29 cellular contexts compared by ENCODE assay signal in genomic region chr13:42246541-42246940, GRCh38.
"Had no signal": no experiment of that assay in that cellular context is flagged by ENCODE, and none has a peak within 500 bp of the region (broad histone marks: within the 10 kb centered on the region; RNA-seq: fewer than 3 reads in every experiment).

No MANE protein-coding gene starts in this region.

- FAIRE-seq: astrocyte, endometrium, frontal cortex had no signal

- H3K27me3 ChIP-seq: brain microvascular endothelial cell, colonic mucosa, heart right ventricle had no signal

- ATAC-seq: activated CD4-positive, CD25-positive, alpha-beta regulatory T cell treated with anti-CD3 and anti-CD28 coated beads, Interleukin-2, amount 50 U/mL, for 24 hours; activated CD8-positive, alpha-beta T cell treated with anti-CD3 and anti-CD28 coated beads for 36 hours; activated naive CD4-positive, alpha-beta T cell treated with anti-CD3 and anti-CD28 coated beads, Interleukin-2, amount 50 U/mL, for 72 hours; activated T-cell treated with anti-CD3 and anti-CD28 coated beads, Interleukin-2, amount 50 U/mL, for 4 hours; esophagus mucosa; heart right ventricle; T-helper 17 cell had no signal

- H3K4me3 ChIP-seq: colonic mucosa, heart right ventricle had no signal

- DNase-seq: activated B cell treated with CpG ODN at 0.5 μM for 24 hours; activated CD4-positive, alpha-beta T cell treated with anti-CD3 and anti-CD28 coated beads for 48 hours; activated CD4-positive, alpha-beta T cell treated with anti-CD3 and anti-CD28 coated beads, Interleukin-2, amount 50 U/mL, for 1 hour; activated CD4-positive, alpha-beta T cell treated with anti-CD3 and anti-CD28 coated beads, Interleukin-2, amount 50 U/mL, for 48 hours; activated CD8-positive, alpha-beta memory T cell treated with anti-CD3 and anti-CD28 coated beads for 24 hours; activated CD8-positive, alpha-beta T cell treated with anti-CD3 and anti-CD28 coated beads for 36 hours; activated effector memory CD4-positive, alpha-beta T cell treated with anti-CD3 and anti-CD28 coated beads, Interleukin-2, amount 50 U/mL, for 16 hours; activated naive CD4-positive, alpha-beta T cell treated with anti-CD3 and anti-CD28 coated beads for 36 hours; activated naive CD8-positive, alpha-beta T cell treated with anti-CD3 and anti-CD28 coated beads, Interleukin-2, amount 10 ng/mL, durations not matched to agents 7 days and 5 days; activated T-cell treated with anti-CD3 and anti-CD28 coated beads, Interleukin-2, amount 50 U/mL, for 4 hours; amniotic stem cell; brain microvascular endothelial cell; central memory CD4-positive, alpha-beta T cell; cerebellar nuclear complex; colonic mucosa; effector CD8-positive, alpha-beta T cell; foreskin fibroblast; glutamatergic neuron; heart right ventricle; T-helper 1 cell; T-helper 17 cell; T1000; WERI-Rb-1 had no signal

- H3K36me3 ChIP-seq: brain microvascular endothelial cell, colonic mucosa, heart right ventricle, WERI-Rb-1 had no signal
